ENCODE assay signal across 8 cellular contexts in genomic region chr4:139553751-139554670, GRCh38. TPM values are rescaled to one million over a fixed set of nuclear protein-coding genes. Genes with fewer than 3 reads are reported as not detected.
DNase-seq lines count a peak whose midpoint lies in the region; FAIRE-seq and TF ChIP-seq lines count a peak whose summit lies in the region.

No MANE protein-coding gene starts in this region.

- peak overlapping the region in 7 of 8 donors; percentile 93 to 99 (median 96) for H3K27ac Mint-ChIP-seq in CD8-positive, alpha-beta memory T cell

- peak overlapping the region; percentile 91 to 99 (median 97) for H3K4me3 Mint-ChIP-seq in CD8-positive, alpha-beta memory T cell

- peaks cover 60% of the 10 kb centered on the region for H3K79me2 ChIP-seq in PC-9 (ENCODE audit: low read depth)

- H3K36me3 ChIP-seq in CD8-positive, alpha-beta memory T cell (ENCODE audit: insufficient read depth, low read length) = no peaks in the 10 kb centered on the region
- H3K36me3 ChIP-seq in PC-9 (ENCODE audit: low read depth) (no peaks in the 10 kb centered on the region), esophagus muscularis mucosa (no peaks in the 10 kb centered on the region), prostate gland (no peaks in the 10 kb centered on the region), H7 (replicated peaks; ENCODE audit: control insufficient read depth, insufficient read depth, low read length) (no peaks in the 10 kb centered on the region)

- no peak overlapping the region for H3K27ac ChIP-seq in CD8-positive, alpha-beta memory T cell (ENCODE audit: low read depth, low read length)
- peak overlapping the region; percentile 67 for H3K27ac ChIP-seq in PC-9
- peak overlapping the region; percentile 98 to 99 (median 99) for H3K27ac ChIP-seq in esophagus muscularis mucosa (replicated peaks in 1 of 4)
- H3K27ac ChIP-seq in prostate gland = peak overlapping the region; percentile 95 to 98

- no peak for TF ChIP-seq EP300 in esophagus muscularis mucosa (IDR thresholded peaks at IDR 0.05)

- POLR2A ChIA-PET in CD8-positive, alpha-beta memory T cell (lab: Charles Lee) = interaction anchor here (0.7 to 1.5 kb wide), 2 partner anchors 10 to 22 kb away, joined by 4 read pairs; no protein-coding TSS in a partner anchor
- POLR2A ChIA-PET in PC-9 (lab: Charles Lee; ENCODE audit: unreplicated experiment) = interaction anchor here (0.6 to 0.7 kb wide), 3 partner anchors 27 to 471 kb away, joined by 3 to 28 read pairs (median 3); no protein-coding TSS in a partner anchor

- WGBS in esophagus muscularis mucosa = 44% methylated on average over 4 of the region's 4 CpGs
- WGBS in prostate gland = 33% methylated on average over 4 of the region's 4 CpGs

- no peaks in the 10 kb centered on the region for H3K9me2 ChIP-seq in PC-9 (ENCODE audit: insufficient read depth)

- H3K27me3 Mint-ChIP-seq in CD8-positive, alpha-beta memory T cell = peaks cover 4 to 11% of the 10 kb centered on the region in 2 donors

- H3F3A ChIP-seq in PC-9 (ENCODE audit: insufficient read depth, low read depth) = peaks cover 7% of the 10 kb centered on the region; the same call in 1 of the 2 replicates

- no peaks in the 10 kb centered on the region for H3K27me3 ChIP-seq in CD8-positive, alpha-beta memory T cell (ENCODE audit: insufficient read depth, low read length, poor library complexity, severe bottlenecking)
- H3K27me3 ChIP-seq in PC-9 (ENCODE audit: insufficient read depth, low read depth) = no peaks in the 10 kb centered on the region
- no peaks in the 10 kb centered on the region for H3K27me3 ChIP-seq in esophagus muscularis mucosa
- no peaks in the 10 kb centered on the region for H3K27me3 ChIP-seq in prostate gland (replicated peaks; ENCODE audit: insufficient read depth)
- peaks cover 32% of the 10 kb centered on the region for H3K27me3 ChIP-seq in H7 (ENCODE audit: control insufficient read depth, insufficient read depth, low read length)

- TF ChIP-seq POLR2A in esophagus muscularis mucosa (IDR thresholded peaks at IDR 0.05; ENCODE audit: low read depth) = no peak
- no peak for TF ChIP-seq POLR2A in prostate gland (IDR thresholded peaks at IDR 0.05)

- CTCF ChIA-PET in CD8-positive, alpha-beta memory T cell (lab: Charles Lee) = interaction anchor here (1.0 to 1.1 kb wide), 2 partner anchors 12 to 49 kb away, joined by 3 read pairs; no protein-coding TSS in a partner anchor
- CTCF ChIA-PET in PC-9 (lab: Charles Lee) = interaction anchor here (0.7 to 2.1 kb wide), 2 partner anchors 49 to 51 kb away, joined by 4 to 12 read pairs; no protein-coding TSS in a partner anchor

- peaks cover 35 to 68% (median 41%) of the 10 kb centered on the region in 3 donors for H3K4me1 Mint-ChIP-seq in CD8-positive, alpha-beta memory T cell

- no peak overlapping the region; the same call in 1 of the 2 replicates for H2AFZ ChIP-seq in PC-9

- peaks cover 0 to 16% (median 0%) of the 10 kb centered on the region in 3 donors for H3K36me3 Mint-ChIP-seq in CD8-positive, alpha-beta memory T cell

- BruUV-seq in PC-9 (replicated peaks; lab: Mats Ljungman, UMichigan) = TSS peak; percentile 46

- DNase-seq in CD8-positive, alpha-beta memory T cell = no peak
- DNase-seq in PC-9 (no peak), esophagus muscularis mucosa (ENCODE audit: extremely low spot score) (no peak), prostate gland (ENCODE audit: low spot score) (no peak), UCSD-AML1 (lab: John Stamatoyannopoulos, UW; ENCODE audit: unreplicated experiment) (no peak), H7 (no peak), NCI-H748 (lab: John Stamatoyannopoulos, UW; ENCODE audit: unreplicated experiment) (no peak), RCC 7860 (ENCODE audit: low spot score) (no peak)

- H3K9me3 ChIP-seq in CD8-positive, alpha-beta memory T cell (ENCODE audit: low read length) = no peaks in the 10 kb centered on the region
- no peaks in the 10 kb centered on the region for H3K9me3 ChIP-seq in PC-9 (ENCODE audit: insufficient read depth, low read depth)
- no peaks in the 10 kb centered on the region for H3K9me3 ChIP-seq in esophagus muscularis mucosa
- H3K9me3 ChIP-seq in prostate gland = no peaks in the 10 kb centered on the region

- H3K4me3 ChIP-seq in CD8-positive, alpha-beta memory T cell (ENCODE audit: low read length) = no peak overlapping the region
- H3K4me3 ChIP-seq in PC-9 = peak overlapping the region; percentile 87
- peak overlapping the region; percentile 88 to 97 (median 96) for H3K4me3 ChIP-seq in esophagus muscularis mucosa
- H3K4me3 ChIP-seq in prostate gland = peak overlapping the region; percentile 78 to 96
- no peak overlapping the region; the same call in 1 of the 2 replicates for H3K4me3 ChIP-seq in H7 (ENCODE audit: insufficient read depth, low read depth, low read length)

- H4K20me1 ChIP-seq in PC-9 (ENCODE audit: insufficient read depth) = 0 out of 2 replicates have a peak, but pooled peaks cover 4% of the 10 kb centered on the region

- intact Hi-C loops in PC-9 (cut with micrococcal nuclease; ENCODE audit: unreplicated experiment) = no loop called here
- intact Hi-C loops in esophagus muscularis mucosa (cut with DNase I) = no loop called here
- intact Hi-C loops in prostate gland (cut with DNase I) = loop anchor here (10.0 kb wide), 1 partner anchor 249 kb away; the partner anchor contains the start of genes NAA15 and NDUFC1

- H3K4me2 ChIP-seq in PC-9 = peak overlapping the region; percentile 88

- FAIRE-seq in RCC 7860 (lab: Jason Lieb, UNC) = no peak

- TF ChIP-seq CTCF in PC-9 (conservative IDR thresholded peaks at IDR 0.05) (no peak), esophagus muscularis mucosa (IDR thresholded peaks at IDR 0.05) (no peak), prostate gland (IDR thresholded peaks at IDR 0.05) (no peak)

- H3K9me3 Mint-ChIP-seq in CD8-positive, alpha-beta memory T cell = no peaks in the 10 kb centered on the region

- peaks cover 18% of the 10 kb centered on the region for H3K4me1 ChIP-seq in CD8-positive, alpha-beta memory T cell (ENCODE audit: insufficient read depth, low read length)
- H3K4me1 ChIP-seq in PC-9 (replicated peaks; ENCODE audit: insufficient read depth) (peaks cover 27% of the 10 kb centered on the region), esophagus muscularis mucosa (peaks cover 56 to 74% (median 66%) of the 10 kb centered on the region in 4 donors), prostate gland (replicated peaks) (no peaks in the 10 kb centered on the region)

RNA-seq across cellular contexts. Expression of gene SETD7, which starts 2.0 kb away (rescaled TPM):
- total RNA-seq in CD8-positive, alpha-beta memory T cell = 10 to 100 TPM; 15.2 to 17.0 TPM
- 2.0 TPM for polyA plus RNA-seq in CD8-positive, alpha-beta memory T cell
- total RNA-seq in PC-9 (2021) (31.7 and 36.5 TPM in 2 replicates), esophagus muscularis mucosa (10 to 100 TPM; 54.4 to 96.0 (median 63.9) TPM), prostate gland (100 to 1,000 TPM in 1 of 2 donors, 10 to 100 TPM in 1; 71.7 to 100 TPM)
- total RNA-seq in H7 (2014; rRNA removed; shearing (Covaris generic)) = 7.8 and 8.6 TPM in 2 replicates

Comparison
In these comparisons a context has a peak if more than half of its experiments do, and no peak if none do; other contexts are left out.
1. H3K4me3 ChIP-seq: peak in PC-9 (single experiment), esophagus muscularis mucosa (4 of 4) and prostate gland (2 of 2); none in CD8-positive, alpha-beta memory T cell (single experiment) and H7 (single experiment).